ENCODE assay signal across 1 cellular context in the genomic region with DNA sequence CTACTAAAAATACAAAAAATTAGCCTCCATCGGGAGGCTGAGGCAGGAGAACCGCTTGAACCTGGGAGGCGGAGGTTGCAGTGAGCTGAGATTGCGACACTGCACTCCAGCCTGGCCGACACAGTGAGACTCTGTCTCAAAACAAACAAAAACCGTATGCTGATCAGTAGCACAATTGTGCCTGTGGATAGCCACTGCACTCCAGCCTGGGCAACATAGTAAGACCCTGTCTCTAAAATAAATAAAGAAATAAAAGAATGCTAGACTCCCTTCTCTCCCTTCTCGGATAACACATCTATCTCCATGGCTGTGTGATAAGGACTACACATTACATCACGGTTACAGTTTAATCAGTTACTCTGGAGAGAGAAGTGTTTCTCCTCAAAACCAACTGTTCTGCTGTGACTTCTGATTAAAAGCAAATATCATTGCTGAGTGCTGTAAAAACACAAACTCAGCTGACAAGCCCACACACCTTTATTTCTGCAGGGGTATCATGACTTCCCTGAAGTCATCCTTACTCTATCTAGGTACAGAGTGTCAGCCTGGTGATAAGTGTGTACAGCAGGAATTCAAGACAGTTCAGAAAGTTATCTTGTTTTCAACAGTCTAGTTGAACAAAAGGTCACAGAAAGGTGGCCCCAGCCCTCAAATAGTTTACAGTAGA.
TF ChIP-seq lines count a peak whose summit lies in the region.

No MANE protein-coding gene starts in this region.

TF ChIP-seq in HepG2, 621 proteins besides CTCF, POLR2A, EP300 and RAD21 (continued from another document):
- TF ChIP-seq, protein P1, sequence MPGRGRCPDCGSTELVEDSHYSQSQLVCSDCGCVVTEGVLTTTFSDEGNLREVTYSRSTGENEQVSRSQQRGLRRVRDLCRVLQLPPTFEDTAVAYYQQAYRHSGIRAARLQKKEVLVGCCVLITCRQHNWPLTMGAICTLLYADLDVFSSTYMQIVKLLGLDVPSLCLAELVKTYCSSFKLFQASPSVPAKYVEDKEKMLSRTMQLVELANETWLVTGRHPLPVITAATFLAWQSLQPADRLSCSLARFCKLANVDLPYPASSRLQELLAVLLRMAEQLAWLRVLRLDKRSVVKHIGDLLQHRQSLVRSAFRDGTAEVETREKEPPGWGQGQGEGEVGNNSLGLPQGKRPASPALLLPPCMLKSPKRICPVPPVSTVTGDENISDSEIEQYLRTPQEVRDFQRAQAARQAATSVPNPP (CRISPR knock-in tag; IDR thresholded peaks at IDR 0.05) = no peak
- TF ChIP-seq RAD51 (IDR thresholded peaks at IDR 0.05; ENCODE audit: borderline replicate concordance) (no peak), ZNF224 (CRISPR knock-in tag; IDR thresholded peaks at IDR 0.05) (no peak), CREB1 (IDR thresholded peaks at IDR 0.05) (no peak), CREB1 (CRISPR knock-in tag; IDR thresholded peaks at IDR 0.05) (0 out of 2 replicates have a peak, but pooled peaks have one; percentile 20), SMAD9 (CRISPR knock-in tag; IDR thresholded peaks at IDR 0.05) (no peak), MIXL1 (CRISPR knock-in tag; IDR thresholded peaks at IDR 0.05) (no peak), ZNF3 (CRISPR knock-in tag; IDR thresholded peaks at IDR 0.05) (peak; percentile 76), KLF6 (CRISPR knock-in tag; IDR thresholded peaks at IDR 0.05) (no peak), ZNF660 (CRISPR knock-in tag; IDR thresholded peaks at IDR 0.05; ENCODE audit: borderline replicate concordance, low read depth) (no peak), ZNF792 (CRISPR knock-in tag; IDR thresholded peaks at IDR 0.05) (peak; percentile 40), ZNF737 (CRISPR knock-in tag; IDR thresholded peaks at IDR 0.05; ENCODE audit: borderline replicate concordance) (no peak), ZNF614 (CRISPR knock-in tag; IDR thresholded peaks at IDR 0.05; ENCODE audit: borderline replicate concordance) (no peak), ZBTB7A (CRISPR knock-in tag; IDR thresholded peaks at IDR 0.05) (no peak), SKI (IDR thresholded peaks at IDR 0.05; ENCODE audit: partially characterized antibody) (no peak), CBX1 (IDR thresholded peaks at IDR 0.05; ENCODE audit: low read depth) (no peak), DNMT1 (CRISPR knock-in tag; IDR thresholded peaks at IDR 0.05) (no peak), NRL (CRISPR knock-in tag; IDR thresholded peaks at IDR 0.05; ENCODE audit: borderline replicate concordance) (no peak), RARG (CRISPR knock-in tag; IDR thresholded peaks at IDR 0.05; ENCODE audit: low read depth) (no peak), PHF21A (CRISPR knock-in tag; IDR thresholded peaks at IDR 0.05) (peak; percentile 33; the same call in 1 of the 2 replicates), ZMYM4 (CRISPR knock-in tag; IDR thresholded peaks at IDR 0.05) (0 out of 2 replicates have a peak, but pooled peaks have one; percentile 36), ISL2 (CRISPR knock-in tag; IDR thresholded peaks at IDR 0.05) (no peak), ELF4 (CRISPR knock-in tag; IDR thresholded peaks at IDR 0.05; ENCODE audit: borderline replicate concordance) (no peak), GPN1 (CRISPR knock-in tag; IDR thresholded peaks at IDR 0.05; ENCODE audit: borderline replicate concordance) (no peak), ZNF652 (CRISPR knock-in tag; IDR thresholded peaks at IDR 0.05; ENCODE audit: borderline replicate concordance, low read depth) (no peak), MEIS1 (CRISPR knock-in tag; IDR thresholded peaks at IDR 0.05; ENCODE audit: borderline replicate concordance) (no peak), DNMT3B (CRISPR knock-in tag; conservative IDR thresholded peaks at IDR 0.05) (no peak), GLI4 (CRISPR knock-in tag; IDR thresholded peaks at IDR 0.05; ENCODE audit: borderline replicate concordance) (no peak), HOXA7 (CRISPR knock-in tag; IDR thresholded peaks at IDR 0.05) (no peak)
- TF ChIP-seq, protein P2, sequence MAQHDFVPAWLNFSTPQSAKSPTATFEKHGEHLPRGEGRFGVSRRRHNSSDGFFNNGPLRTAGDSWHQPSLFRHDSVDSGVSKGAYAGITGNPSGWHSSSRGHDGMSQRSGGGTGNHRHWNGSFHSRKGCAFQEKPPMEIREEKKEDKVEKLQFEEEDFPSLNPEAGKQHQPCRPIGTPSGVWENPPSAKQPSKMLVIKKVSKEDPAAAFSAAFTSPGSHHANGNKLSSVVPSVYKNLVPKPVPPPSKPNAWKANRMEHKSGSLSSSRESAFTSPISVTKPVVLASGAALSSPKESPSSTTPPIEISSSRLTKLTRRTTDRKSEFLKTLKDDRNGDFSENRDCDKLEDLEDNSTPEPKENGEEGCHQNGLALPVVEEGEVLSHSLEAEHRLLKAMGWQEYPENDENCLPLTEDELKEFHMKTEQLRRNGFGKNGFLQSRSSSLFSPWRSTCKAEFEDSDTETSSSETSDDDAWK (CRISPR knock-in tag; IDR thresholded peaks at IDR 0.05) = no peak
- TF ChIP-seq, protein P3, sequence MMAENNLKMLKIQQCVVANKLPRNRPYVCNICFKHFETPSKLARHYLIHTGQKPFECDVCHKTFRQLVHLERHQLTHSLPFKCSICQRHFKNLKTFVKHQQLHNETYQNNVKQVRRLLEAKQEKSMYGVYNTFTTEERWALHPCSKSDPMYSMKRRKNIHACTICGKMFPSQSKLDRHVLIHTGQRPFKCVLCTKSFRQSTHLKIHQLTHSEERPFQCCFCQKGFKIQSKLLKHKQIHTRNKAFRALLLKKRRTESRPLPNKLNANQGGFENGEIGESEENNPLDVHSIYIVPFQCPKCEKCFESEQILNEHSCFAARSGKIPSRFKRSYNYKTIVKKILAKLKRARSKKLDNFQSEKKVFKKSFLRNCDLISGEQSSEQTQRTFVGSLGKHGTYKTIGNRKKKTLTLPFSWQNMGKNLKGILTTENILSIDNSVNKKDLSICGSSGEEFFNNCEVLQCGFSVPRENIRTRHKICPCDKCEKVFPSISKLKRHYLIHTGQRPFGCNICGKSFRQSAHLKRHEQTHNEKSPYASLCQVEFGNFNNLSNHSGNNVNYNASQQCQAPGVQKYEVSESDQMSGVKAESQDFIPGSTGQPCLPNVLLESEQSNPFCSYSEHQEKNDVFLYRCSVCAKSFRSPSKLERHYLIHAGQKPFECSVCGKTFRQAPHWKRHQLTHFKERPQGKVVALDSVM (CRISPR knock-in tag; IDR thresholded peaks at IDR 0.05) = peak; percentile 100
- TF ChIP-seq, protein P4, sequence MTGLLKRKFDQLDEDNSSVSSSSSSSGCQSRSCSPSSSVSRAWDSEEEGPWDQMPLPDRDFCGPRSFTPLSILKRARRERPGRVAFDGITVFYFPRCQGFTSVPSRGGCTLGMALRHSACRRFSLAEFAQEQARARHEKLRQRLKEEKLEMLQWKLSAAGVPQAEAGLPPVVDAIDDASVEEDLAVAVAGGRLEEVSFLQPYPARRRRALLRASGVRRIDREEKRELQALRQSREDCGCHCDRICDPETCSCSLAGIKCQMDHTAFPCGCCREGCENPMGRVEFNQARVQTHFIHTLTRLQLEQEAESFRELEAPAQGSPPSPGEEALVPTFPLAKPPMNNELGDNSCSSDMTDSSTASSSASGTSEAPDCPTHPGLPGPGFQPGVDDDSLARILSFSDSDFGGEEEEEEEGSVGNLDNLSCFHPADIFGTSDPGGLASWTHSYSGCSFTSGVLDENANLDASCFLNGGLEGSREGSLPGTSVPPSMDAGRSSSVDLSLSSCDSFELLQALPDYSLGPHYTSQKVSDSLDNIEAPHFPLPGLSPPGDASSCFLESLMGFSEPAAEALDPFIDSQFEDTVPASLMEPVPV (CRISPR knock-in tag; IDR thresholded peaks at IDR 0.05) = no peak
